ENCODE assay signal across 19 cellular contexts in genomic region chr13:29908917-29909755, GRCh38.
"Had no signal": no experiment of that assay in that cellular context is flagged by ENCODE, and none has a peak within 500 bp of the region (broad histone marks: within the 10 kb centered on the region; RNA-seq: fewer than 3 reads in every experiment).

No MANE protein-coding gene starts in this region.

- DNase-seq: activated CD4-positive, CD25-positive, alpha-beta regulatory T cell treated with anti-CD3 and anti-CD28 coated beads, Interleukin-2, amount 50 U/mL, for 72 hours; activated naive CD4-positive, alpha-beta T cell; activated naive CD8-positive, alpha-beta T cell treated with anti-CD3 and anti-CD28 coated beads, Interleukin-2, amount 50 U/mL, for 24 hours; aorta; cerebellar nuclear complex; effector memory CD4-positive, alpha-beta T cell; naive thymus-derived CD8-positive, alpha-beta T cell; occipital lobe; stimulated activated CD4-positive, alpha-beta T cell treated with anti-CD3 and anti-CD28 coated beads, Interleukin-4, amount 100 ng/mL, for 24 hours; stimulated activated naive CD4-positive, alpha-beta T cell; T1000 had no signal

- H3K27ac Mint-ChIP-seq: activated naive CD8-positive, alpha-beta T cell treated with anti-CD3 and anti-CD28 coated beads, Interleukin-2, amount 50 U/mL, for 24 hours; memory B cell; progenitor cell of endocrine pancreas had no signal

- H3K79me2 ChIP-seq: hepatocyte had no signal

- H3K4me2 ChIP-seq: hepatocyte had no signal

- H3K36me3 Mint-ChIP-seq: memory B cell; naive thymus-derived CD8-positive, alpha-beta T cell had no signal

- H3K27me3 Mint-ChIP-seq: activated naive CD8-positive, alpha-beta T cell treated with anti-CD3 and anti-CD28 coated beads, Interleukin-2, amount 50 U/mL, for 24 hours; progenitor cell of endocrine pancreas had no signal

- H3K9me3 Mint-ChIP-seq: activated naive CD8-positive, alpha-beta T cell treated with anti-CD3 and anti-CD28 coated beads, Interleukin-2, amount 50 U/mL, for 24 hours; memory B cell; naive thymus-derived CD8-positive, alpha-beta T cell had no signal

- ATAC-seq: activated naive CD8-positive, alpha-beta T cell treated with anti-CD3 and anti-CD28 coated beads, Interleukin-2, amount 50 U/mL, for 24 hours; naive thymus-derived CD8-positive, alpha-beta T cell had no signal

- H3K4me3 ChIP-seq: hepatocyte, left ventricle myocardium inferior, right atrium auricular region, skin epidermis, tibial nerve had no signal

- H3K9me3 ChIP-seq: left ventricle myocardium inferior, right atrium auricular region, tibial nerve had no signal

- H3K36me3 ChIP-seq: left ventricle myocardium inferior, right atrium auricular region, tibial nerve had no signal

- H3K4me1 Mint-ChIP-seq: naive thymus-derived CD8-positive, alpha-beta T cell had no signal

- H3K27me3 ChIP-seq: hepatocyte, right atrium auricular region, tibial nerve had no signal

- H3K27ac ChIP-seq: epithelial cell of prostate, hepatocyte, left ventricle myocardium inferior, right atrium auricular region, tibial nerve had no signal

- H3K4me3 Mint-ChIP-seq: activated naive CD8-positive, alpha-beta T cell treated with anti-CD3 and anti-CD28 coated beads, Interleukin-2, amount 50 U/mL, for 24 hours; memory B cell; naive thymus-derived CD8-positive, alpha-beta T cell had no signal

- H2AFZ ChIP-seq: hepatocyte had no signal

- H3K4me1 ChIP-seq: left ventricle myocardium inferior, right atrium auricular region had no signal
